Comparison of ENCODE assay signal across 20 cellular contexts in genomic region chr3:133870822-133871221, GRCh38. TPM values are rescaled to one million over a fixed set of nuclear protein-coding genes. Genes with fewer than 3 reads are reported as not detected.
"Had no signal": no experiment of that assay in that cellular context is flagged by ENCODE, and none has a peak within 500 bp of the region (broad histone marks: within the 10 kb centered on the region; RNA-seq: fewer than 3 reads in every experiment).

No MANE protein-coding gene starts in this region.

- H3K27ac ChIP-seq: left ventricle myocardium inferior, right atrium auricular region, skin epidermis, stomach, thoracic aorta, transverse colon, upper lobe of left lung, vagina had no signal

- H3K4me3 ChIP-seq: left ventricle myocardium inferior, right atrium auricular region, skin epidermis, stomach, thoracic aorta, transverse colon, upper lobe of left lung, vagina had no signal

- H3K4me1 ChIP-seq: transverse colon, upper lobe of left lung, vagina had no signal

- DNase-seq: hippocampal formation; left ventricle myocardium inferior; naive thymus-derived CD8-positive, alpha-beta T cell; nucleus accumbens; stimulated activated CD4-positive, alpha-beta T cell treated with anti-CD3 and anti-CD28 coated beads, Interleukin-12 subunit alpha, Interleukin-12 subunit beta, amount 100 ng/mL, for 4 hours; stimulated activated CD4-positive, alpha-beta T cell treated with anti-CD3 and anti-CD28 coated beads, Interleukin-15, amount 100 ng/mL, for 24 hours; stimulated activated CD4-positive, alpha-beta T cell treated with anti-CD3 and anti-CD28 coated beads, Interleukin-2, amount 100 ng/mL, for 24 hours; stimulated activated CD4-positive, alpha-beta T cell treated with anti-CD3 and anti-CD28 coated beads, Interleukin-4, amount 100 ng/mL, for 1 hour; stimulated activated naive B cell treated with anti-CD40 and anti-IgM and Interleukin-4, amounts not matched to agents 10 μg/mL and 1 μg/mL and 100 μg/mL, for 72 hours; stimulated activated naive CD8-positive, alpha-beta T cell treated with anti-CD3 and anti-CD28 coated beads, Interleukin-15, Interleukin-2, amounts not matched to agents 100 U/mL and 50 U/mL, for 24 hours; stomach; transverse colon; upper lobe of left lung had no signal

- ATAC-seq: naive thymus-derived CD8-positive, alpha-beta T cell; sciatic nerve; stimulated activated naive B cell treated with anti-CD40 and anti-IgM and Interleukin-4, amounts not matched to agents 10 μg/mL and 1 μg/mL and 100 μg/mL, for 72 hours; stimulated activated naive CD8-positive, alpha-beta T cell treated with anti-CD3 and anti-CD28 coated beads, Interleukin-15, Interleukin-2, amounts not matched to agents 100 U/mL and 50 U/mL, for 24 hours had no signal

- FAIRE-seq: keratinocyte had no signal

- H3K9ac ChIP-seq: parathyroid adenoma had no signal

- H3K27me3 ChIP-seq: right atrium auricular region, stomach, transverse colon, upper lobe of left lung, vagina had no signal

- H3K9me3 ChIP-seq: left ventricle myocardium inferior, right atrium auricular region, stomach, thoracic aorta, transverse colon, upper lobe of left lung, vagina had no signal

- H3K36me3 ChIP-seq: left ventricle myocardium inferior, right atrium auricular region, stomach, thoracic aorta, transverse colon, upper lobe of left lung, vagina had no signal

RNA-seq across cellular contexts. Expression of gene RAB6B, which starts 24.9 kb away (rescaled TPM):
- total RNA-seq: naive thymus-derived CD8-positive, alpha-beta T cell had no signal
